In the genomic region with DNA sequence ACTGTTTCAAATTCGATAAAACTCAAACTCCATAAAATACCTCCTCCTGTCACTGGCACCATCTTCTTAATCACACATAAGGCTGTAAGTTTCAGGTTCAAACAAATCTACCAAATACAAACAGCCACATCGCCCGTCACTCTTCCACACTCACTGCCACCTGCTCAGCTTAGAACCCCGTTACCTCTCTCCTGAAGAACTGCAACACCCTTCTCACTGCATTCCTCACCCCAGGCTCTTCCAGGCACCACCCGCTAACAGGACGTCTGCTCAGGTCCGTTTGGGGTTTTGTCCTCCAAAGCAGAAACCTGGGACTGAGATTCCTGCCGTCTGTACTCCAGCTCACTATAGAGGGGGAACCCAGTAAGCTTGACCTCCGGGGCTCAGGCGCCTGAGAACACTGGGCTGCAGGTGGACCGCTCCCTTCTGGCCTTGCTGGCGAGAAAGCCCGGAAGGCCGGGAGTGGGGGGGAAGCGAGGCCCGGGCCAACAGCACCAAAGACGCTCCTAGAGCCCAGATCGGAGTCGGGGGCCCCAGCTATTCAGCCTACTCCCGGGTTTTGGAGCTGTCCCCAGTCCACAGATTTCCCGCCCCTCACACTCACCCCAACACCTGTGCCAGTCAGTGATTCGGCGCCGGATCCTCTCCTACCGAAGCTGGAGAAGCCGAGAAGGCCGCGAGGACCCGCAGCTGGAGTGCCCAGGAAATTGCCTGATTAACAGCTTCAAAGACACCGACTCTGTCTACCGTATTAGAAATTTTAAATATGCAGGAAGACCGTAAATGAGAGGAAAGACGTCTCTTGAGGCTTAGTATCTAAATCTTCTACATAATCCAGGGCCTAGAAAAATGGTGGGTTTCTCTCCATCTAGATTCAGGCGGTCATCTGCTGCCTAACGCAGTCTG, we compare ENCODE assay signal across 2 cellular contexts.
A peak's percentile ranks its signal among the peaks of the same experiment; 100 is the strongest.
TF ChIP-seq lines count a peak whose summit lies in the region.

A gene with protein sequence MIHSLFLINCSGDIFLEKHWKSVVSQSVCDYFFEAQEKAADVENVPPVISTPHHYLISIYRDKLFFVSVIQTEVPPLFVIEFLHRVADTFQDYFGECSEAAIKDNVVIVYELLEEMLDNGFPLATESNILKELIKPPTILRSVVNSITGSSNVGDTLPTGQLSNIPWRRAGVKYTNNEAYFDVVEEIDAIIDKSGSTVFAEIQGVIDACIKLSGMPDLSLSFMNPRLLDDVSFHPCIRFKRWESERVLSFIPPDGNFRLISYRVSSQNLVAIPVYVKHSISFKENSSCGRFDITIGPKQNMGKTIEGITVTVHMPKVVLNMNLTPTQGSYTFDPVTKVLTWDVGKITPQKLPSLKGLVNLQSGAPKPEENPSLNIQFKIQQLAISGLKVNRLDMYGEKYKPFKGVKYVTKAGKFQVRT (minus strand): TSS at position 678 of the 906 bp plus-strand sequence. CDS start 12,449 bp downstream, outside the sequence.

TF ChIP-seq in HCT116, 20 proteins besides CTCF, POLR2A, EP300 and RAD21 (continued from another document):
- TF ChIP-seq, protein P1, sequence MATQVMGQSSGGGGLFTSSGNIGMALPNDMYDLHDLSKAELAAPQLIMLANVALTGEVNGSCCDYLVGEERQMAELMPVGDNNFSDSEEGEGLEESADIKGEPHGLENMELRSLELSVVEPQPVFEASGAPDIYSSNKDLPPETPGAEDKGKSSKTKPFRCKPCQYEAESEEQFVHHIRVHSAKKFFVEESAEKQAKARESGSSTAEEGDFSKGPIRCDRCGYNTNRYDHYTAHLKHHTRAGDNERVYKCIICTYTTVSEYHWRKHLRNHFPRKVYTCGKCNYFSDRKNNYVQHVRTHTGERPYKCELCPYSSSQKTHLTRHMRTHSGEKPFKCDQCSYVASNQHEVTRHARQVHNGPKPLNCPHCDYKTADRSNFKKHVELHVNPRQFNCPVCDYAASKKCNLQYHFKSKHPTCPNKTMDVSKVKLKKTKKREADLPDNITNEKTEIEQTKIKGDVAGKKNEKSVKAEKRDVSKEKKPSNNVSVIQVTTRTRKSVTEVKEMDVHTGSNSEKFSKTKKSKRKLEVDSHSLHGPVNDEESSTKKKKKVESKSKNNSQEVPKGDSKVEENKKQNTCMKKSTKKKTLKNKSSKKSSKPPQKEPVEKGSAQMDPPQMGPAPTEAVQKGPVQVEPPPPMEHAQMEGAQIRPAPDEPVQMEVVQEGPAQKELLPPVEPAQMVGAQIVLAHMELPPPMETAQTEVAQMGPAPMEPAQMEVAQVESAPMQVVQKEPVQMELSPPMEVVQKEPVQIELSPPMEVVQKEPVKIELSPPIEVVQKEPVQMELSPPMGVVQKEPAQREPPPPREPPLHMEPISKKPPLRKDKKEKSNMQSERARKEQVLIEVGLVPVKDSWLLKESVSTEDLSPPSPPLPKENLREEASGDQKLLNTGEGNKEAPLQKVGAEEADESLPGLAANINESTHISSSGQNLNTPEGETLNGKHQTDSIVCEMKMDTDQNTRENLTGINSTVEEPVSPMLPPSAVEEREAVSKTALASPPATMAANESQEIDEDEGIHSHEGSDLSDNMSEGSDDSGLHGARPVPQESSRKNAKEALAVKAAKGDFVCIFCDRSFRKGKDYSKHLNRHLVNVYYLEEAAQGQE (IDR thresholded peaks at IDR 0.05; ENCODE audit: low read depth) = no peak

TF ChIP-seq in WTC11, 78 proteins besides CTCF, POLR2A, EP300 and RAD21 (continued from another document and continues in another):
- TF ChIP-seq, protein P2, sequence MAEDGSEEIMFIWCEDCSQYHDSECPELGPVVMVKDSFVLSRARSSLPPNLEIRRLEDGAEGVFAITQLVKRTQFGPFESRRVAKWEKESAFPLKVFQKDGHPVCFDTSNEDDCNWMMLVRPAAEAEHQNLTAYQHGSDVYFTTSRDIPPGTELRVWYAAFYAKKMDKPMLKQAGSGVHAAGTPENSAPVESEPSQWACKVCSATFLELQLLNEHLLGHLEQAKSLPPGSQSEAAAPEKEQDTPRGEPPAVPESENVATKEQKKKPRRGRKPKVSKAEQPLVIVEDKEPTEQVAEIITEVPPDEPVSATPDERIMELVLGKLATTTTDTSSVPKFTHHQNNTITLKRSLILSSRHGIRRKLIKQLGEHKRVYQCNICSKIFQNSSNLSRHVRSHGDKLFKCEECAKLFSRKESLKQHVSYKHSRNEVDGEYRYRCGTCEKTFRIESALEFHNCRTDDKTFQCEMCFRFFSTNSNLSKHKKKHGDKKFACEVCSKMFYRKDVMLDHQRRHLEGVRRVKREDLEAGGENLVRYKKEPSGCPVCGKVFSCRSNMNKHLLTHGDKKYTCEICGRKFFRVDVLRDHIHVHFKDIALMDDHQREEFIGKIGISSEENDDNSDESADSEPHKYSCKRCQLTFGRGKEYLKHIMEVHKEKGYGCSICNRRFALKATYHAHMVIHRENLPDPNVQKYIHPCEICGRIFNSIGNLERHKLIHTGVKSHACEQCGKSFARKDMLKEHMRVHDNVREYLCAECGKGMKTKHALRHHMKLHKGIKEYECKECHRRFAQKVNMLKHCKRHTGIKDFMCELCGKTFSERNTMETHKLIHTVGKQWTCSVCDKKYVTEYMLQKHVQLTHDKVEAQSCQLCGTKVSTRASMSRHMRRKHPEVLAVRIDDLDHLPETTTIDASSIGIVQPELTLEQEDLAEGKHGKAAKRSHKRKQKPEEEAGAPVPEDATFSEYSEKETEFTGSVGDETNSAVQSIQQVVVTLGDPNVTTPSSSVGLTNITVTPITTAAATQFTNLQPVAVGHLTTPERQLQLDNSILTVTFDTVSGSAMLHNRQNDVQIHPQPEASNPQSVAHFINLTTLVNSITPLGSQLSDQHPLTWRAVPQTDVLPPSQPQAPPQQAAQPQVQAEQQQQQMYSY (CRISPR knock-in tag; IDR thresholded peaks at IDR 0.05) = peak; percentile 96
- no peak for TF ChIP-seq CBFB (CRISPR knock-in tag; IDR thresholded peaks at IDR 0.05; ENCODE audit: low read depth)
- TF ChIP-seq E2F1 (CRISPR knock-in tag; IDR thresholded peaks at IDR 0.05) = no peak
- TF ChIP-seq USF2 (CRISPR knock-in tag; IDR thresholded peaks at IDR 0.05) = no peak
- TF ChIP-seq MYBL2 (CRISPR knock-in tag; IDR thresholded peaks at IDR 0.05) = no peak
- TF ChIP-seq ZNF232 (CRISPR knock-in tag; IDR thresholded peaks at IDR 0.05) = no peak
- TF ChIP-seq EMX1 (CRISPR knock-in tag; IDR thresholded peaks at IDR 0.05) = no peak
- TF ChIP-seq, protein P3, sequence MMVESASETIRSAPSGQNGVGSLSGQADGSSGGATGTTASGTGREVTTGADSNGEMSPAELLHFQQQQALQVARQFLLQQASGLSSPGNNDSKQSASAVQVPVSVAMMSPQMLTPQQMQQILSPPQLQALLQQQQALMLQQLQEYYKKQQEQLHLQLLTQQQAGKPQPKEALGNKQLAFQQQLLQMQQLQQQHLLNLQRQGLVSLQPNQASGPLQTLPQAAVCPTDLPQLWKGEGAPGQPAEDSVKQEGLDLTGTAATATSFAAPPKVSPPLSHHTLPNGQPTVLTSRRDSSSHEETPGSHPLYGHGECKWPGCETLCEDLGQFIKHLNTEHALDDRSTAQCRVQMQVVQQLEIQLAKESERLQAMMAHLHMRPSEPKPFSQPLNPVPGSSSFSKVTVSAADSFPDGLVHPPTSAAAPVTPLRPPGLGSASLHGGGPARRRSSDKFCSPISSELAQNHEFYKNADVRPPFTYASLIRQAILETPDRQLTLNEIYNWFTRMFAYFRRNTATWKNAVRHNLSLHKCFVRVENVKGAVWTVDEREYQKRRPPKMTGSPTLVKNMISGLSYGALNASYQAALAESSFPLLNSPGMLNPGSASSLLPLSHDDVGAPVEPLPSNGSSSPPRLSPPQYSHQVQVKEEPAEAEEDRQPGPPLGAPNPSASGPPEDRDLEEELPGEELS (CRISPR knock-in tag; IDR thresholded peaks at IDR 0.05) = no peak
- TF ChIP-seq CREM (CRISPR knock-in tag; IDR thresholded peaks at IDR 0.05) = no peak; the same call in 1 of the 2 replicates
- TF ChIP-seq E2F4 (CRISPR knock-in tag; IDR thresholded peaks at IDR 0.05; ENCODE audit: borderline replicate concordance, low read depth) = no peak
- no peak for TF ChIP-seq GRHL2 (CRISPR knock-in tag; IDR thresholded peaks at IDR 0.05; ENCODE audit: insufficient replicate concordance, severe bottlenecking)
- TF ChIP-seq HMGA2 (CRISPR knock-in tag; IDR thresholded peaks at IDR 0.05) = no peak
- no peak for TF ChIP-seq IRF1 (CRISPR knock-in tag; IDR thresholded peaks at IDR 0.05)
- TF ChIP-seq HMGXB4 (CRISPR knock-in tag; IDR thresholded peaks at IDR 0.05) = no peak
- TF ChIP-seq CREB1 (CRISPR knock-in tag; IDR thresholded peaks at IDR 0.05) = no peak
- TF ChIP-seq, protein P4, sequence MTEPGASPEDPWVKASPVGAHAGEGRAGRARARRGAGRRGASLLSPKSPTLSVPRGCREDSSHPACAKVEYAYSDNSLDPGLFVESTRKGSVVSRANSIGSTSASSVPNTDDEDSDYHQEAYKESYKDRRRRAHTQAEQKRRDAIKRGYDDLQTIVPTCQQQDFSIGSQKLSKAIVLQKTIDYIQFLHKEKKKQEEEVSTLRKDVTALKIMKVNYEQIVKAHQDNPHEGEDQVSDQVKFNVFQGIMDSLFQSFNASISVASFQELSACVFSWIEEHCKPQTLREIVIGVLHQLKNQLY (CRISPR knock-in tag; IDR thresholded peaks at IDR 0.05) = no peak
- no peak for TF ChIP-seq JUN (CRISPR knock-in tag; IDR thresholded peaks at IDR 0.05)
- no peak for TF ChIP-seq ZNF671 (CRISPR knock-in tag; IDR thresholded peaks at IDR 0.05)
- TF ChIP-seq, protein P5, sequence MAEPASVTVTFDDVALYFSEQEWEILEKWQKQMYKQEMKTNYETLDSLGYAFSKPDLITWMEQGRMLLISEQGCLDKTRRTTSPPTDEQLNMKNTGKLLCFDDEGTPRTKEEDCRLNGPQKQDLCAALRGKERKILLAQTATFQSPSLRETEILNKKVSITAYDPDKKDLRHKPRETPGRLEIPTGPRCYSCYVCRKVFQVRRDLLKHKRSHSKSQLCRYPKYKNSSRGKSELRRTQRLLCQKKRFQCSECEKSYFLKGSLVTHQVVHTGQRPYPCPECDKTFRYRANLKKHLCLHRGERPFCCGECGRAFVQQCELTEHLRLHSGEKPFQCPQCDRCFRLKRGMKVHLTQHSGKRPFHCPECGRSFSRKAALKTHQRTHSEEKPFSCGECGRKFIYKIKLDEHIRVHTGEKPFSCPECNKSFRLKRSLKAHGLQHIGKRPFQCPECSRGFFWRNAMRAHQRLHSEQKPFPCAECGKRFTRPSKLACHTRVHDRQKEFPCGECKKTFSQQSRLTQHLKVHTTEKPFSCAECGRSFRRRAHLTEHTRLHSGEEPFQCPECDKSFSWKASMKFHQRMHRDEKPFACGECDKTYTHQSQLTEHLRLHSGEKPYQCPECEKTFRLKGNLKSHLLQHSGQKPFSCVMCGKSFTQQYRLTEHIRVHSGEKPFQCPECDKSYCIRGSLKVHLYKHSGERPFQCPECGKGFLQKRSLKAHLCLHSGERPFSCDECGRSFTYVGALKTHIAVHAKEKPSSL (CRISPR knock-in tag; conservative IDR thresholded peaks at IDR 0.05) = no peak
- TF ChIP-seq SMAD3 (CRISPR knock-in tag; IDR thresholded peaks at IDR 0.05; ENCODE audit: borderline replicate concordance) = no peak
- TF ChIP-seq RORB (CRISPR knock-in tag; IDR thresholded peaks at IDR 0.05) = no peak
- TF ChIP-seq, protein P6, sequence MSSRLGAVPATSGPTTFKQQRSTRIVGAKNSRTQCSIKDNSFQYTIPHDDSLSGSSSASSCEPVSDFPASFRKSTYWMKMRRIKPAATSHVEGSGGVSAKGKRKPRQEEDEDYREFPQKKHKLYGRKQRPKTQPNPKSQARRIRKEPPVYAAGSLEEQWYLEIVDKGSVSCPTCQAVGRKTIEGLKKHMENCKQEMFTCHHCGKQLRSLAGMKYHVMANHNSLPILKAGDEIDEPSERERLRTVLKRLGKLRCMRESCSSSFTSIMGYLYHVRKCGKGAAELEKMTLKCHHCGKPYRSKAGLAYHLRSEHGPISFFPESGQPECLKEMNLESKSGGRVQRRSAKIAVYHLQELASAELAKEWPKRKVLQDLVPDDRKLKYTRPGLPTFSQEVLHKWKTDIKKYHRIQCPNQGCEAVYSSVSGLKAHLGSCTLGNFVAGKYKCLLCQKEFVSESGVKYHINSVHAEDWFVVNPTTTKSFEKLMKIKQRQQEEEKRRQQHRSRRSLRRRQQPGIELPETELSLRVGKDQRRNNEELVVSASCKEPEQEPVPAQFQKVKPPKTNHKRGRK (CRISPR knock-in tag; IDR thresholded peaks at IDR 0.05; ENCODE audit: borderline replicate concordance) = no peak
- TF ChIP-seq GABPB1 (CRISPR knock-in tag; IDR thresholded peaks at IDR 0.05) = no peak
- no peak for TF ChIP-seq JAZF1 (CRISPR knock-in tag; IDR thresholded peaks at IDR 0.05)
- TF ChIP-seq ATF1 (CRISPR knock-in tag; IDR thresholded peaks at IDR 0.05) = no peak
- no peak for TF ChIP-seq IRF2 (CRISPR knock-in tag; IDR thresholded peaks at IDR 0.05; ENCODE audit: borderline replicate concordance, low read depth)
